27 cellular contexts compared by ENCODE assay signal in the genomic region with DNA sequence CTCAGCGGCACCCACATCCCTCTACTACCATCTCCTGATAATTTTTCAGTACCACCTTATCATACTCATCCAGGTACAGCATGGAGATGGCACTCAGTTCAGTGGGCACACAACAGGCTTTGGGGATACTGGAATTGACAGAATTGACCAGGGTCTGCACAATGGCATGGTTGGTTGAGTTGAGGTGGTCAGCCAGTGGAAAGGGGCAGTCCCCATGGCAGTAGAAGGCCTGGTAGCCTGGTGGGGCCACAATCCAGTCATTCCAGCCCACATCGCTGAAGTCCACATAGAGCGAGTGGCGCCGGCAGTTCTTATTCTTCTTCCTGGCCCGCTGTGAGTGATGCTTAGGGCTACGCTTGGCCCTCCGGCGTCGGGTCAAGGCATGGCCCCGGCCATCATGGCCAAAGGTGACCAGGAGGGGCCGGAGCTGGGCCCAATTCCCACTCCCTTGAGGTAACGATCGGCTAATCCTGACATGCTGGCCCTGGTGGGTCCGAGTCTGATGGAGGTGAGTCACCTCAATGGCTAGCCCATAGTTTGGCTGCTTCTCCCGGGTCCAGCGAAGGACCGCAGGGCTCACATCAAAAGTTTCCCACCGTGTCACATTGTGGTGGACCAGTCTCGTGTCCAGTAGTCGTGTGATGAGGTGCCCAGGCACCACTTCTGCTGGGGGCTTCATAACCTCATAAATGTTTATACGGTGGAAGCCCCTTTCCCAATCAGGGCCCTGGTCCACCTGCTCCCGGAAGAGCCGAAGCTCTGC. TPM values are rescaled to one million over a fixed set of nuclear protein-coding genes. Genes with fewer than 3 reads are reported as not detected.
DNase-seq lines count a peak whose midpoint lies in the region; ATAC-seq, FAIRE-seq and TF ChIP-seq lines count a peak whose summit lies in the region.
"Had no signal": no experiment of that assay in that cellular context is flagged by ENCODE, and none has a peak within 500 bp of the region (broad histone marks: within the 10 kb centered on the region; RNA-seq: fewer than 3 reads in every experiment).

No MANE protein-coding gene starts in this region.

- no peak for TF ChIP-seq POLR2A in heart left ventricle (IDR thresholded peaks at IDR 0.05)
- no peak for TF ChIP-seq POLR2A in endothelial cell of umbilical vein (IDR thresholded peaks at IDR 0.05; ENCODE audit: low read depth, low read length)

- H3K27ac Mint-ChIP-seq in neural crest cell (ENCODE audit: unreplicated experiment): no peak overlapping the region
- no peak overlapping the region for H3K27ac Mint-ChIP-seq in activated CD8-positive, alpha-beta T cell treated with anti-CD3 and anti-CD28 coated beads, Interleukin-2, amount 10 ng/mL, durations not matched to agents 7 days and 5 days
- H3K27ac Mint-ChIP-seq: activated naive CD4-positive, alpha-beta T cell treated with anti-CD3 and anti-CD28 coated beads, Interleukin-2, amount 50 U/mL, for 24 hours; CD4-positive, alpha-beta T cell; natural killer cell; stimulated activated naive CD8-positive, alpha-beta T cell treated with anti-CD3 and anti-CD28 coated beads, Interleukin-15, amount 100 ng/mL, for 72 hours had no signal

- H3K9ac ChIP-seq in endothelial cell of umbilical vein (replicated peaks; ENCODE audit: extremely low read depth, insufficient read depth, low read length): peak overlapping the region; percentile 88
- H3K9ac ChIP-seq: parathyroid adenoma had no signal

- peak overlapping the region; percentile 60 for H3K4me3 Mint-ChIP-seq in neural crest cell
- H3K4me3 Mint-ChIP-seq in activated CD8-positive, alpha-beta T cell treated with anti-CD3 and anti-CD28 coated beads, Interleukin-2, amount 10 ng/mL, durations not matched to agents 7 days and 5 days: no peak overlapping the region
- H3K4me3 Mint-ChIP-seq: activated naive CD4-positive, alpha-beta T cell treated with anti-CD3 and anti-CD28 coated beads, Interleukin-2, amount 50 U/mL, for 24 hours; natural killer cell; stimulated activated naive CD8-positive, alpha-beta T cell treated with anti-CD3 and anti-CD28 coated beads, Interleukin-15, amount 100 ng/mL, for 72 hours had no signal

- ATAC-seq in heart left ventricle: no peak
- no peak for ATAC-seq in activated CD8-positive, alpha-beta T cell treated with anti-CD3 and anti-CD28 coated beads, Interleukin-2, amount 10 ng/mL, durations not matched to agents 7 days and 5 days
- ATAC-seq: left colon; natural killer cell; stimulated activated naive CD8-positive, alpha-beta T cell treated with anti-CD3 and anti-CD28 coated beads, Interleukin-15, amount 100 ng/mL, for 72 hours had no signal

- H3K9me3 ChIP-seq in left ventricle myocardium inferior (replicated peaks) (no peaks in the 10 kb centered on the region), heart left ventricle (no peaks in the 10 kb centered on the region), endothelial cell of umbilical vein (replicated peaks; ENCODE audit: control insufficient read depth, insufficient read depth, low read length) (no peaks in the 10 kb centered on the region)
- H3K9me3 ChIP-seq: sigmoid colon had no signal

- H3K36me3 Mint-ChIP-seq in neural crest cell (ENCODE audit: low read depth): no peaks in the 10 kb centered on the region
- H3K36me3 Mint-ChIP-seq in activated CD8-positive, alpha-beta T cell treated with anti-CD3 and anti-CD28 coated beads, Interleukin-2, amount 10 ng/mL, durations not matched to agents 7 days and 5 days (ENCODE audit: low read depth): no peaks in the 10 kb centered on the region
- H3K36me3 Mint-ChIP-seq: activated naive CD4-positive, alpha-beta T cell treated with anti-CD3 and anti-CD28 coated beads, Interleukin-2, amount 50 U/mL, for 24 hours had no signal

- peaks cover 32% of the 10 kb centered on the region for H3K36me3 ChIP-seq in left ventricle myocardium inferior
- peaks cover 0 to 37% (median 9%) of the 10 kb centered on the region in 9 donors for H3K36me3 ChIP-seq in heart left ventricle
- H3K36me3 ChIP-seq in endothelial cell of umbilical vein (ENCODE audit: control insufficient read depth in 2 of 2, extremely low read depth in 1 of 2, insufficient read depth in 2 of 2, low read length in 2 of 2): peaks cover 29 to 39% of the 10 kb centered on the region in 2 experiments
- peaks cover 2% of the 10 kb centered on the region for H3K36me3 ChIP-seq in urinary bladder (ENCODE audit: insufficient read depth)

- H2AFZ ChIP-seq in endothelial cell of umbilical vein (ENCODE audit: low read depth, low read length): no peak overlapping the region
- H2AFZ ChIP-seq: parathyroid adenoma had no signal

- CTCF ChIA-PET in endothelial cell of umbilical vein (lab: Charles Lee): interaction anchor here (1.2 to 9.0 kb wide), 6 partner anchors 12 to 379 kb away, joined by 3 to 80 read pairs (median 6); no protein-coding TSS in a partner anchor
- CTCF ChIA-PET in activated CD8-positive, alpha-beta T cell treated with anti-CD3 and anti-CD28 coated beads, Interleukin-2, amount 10 ng/mL, durations not matched to agents 7 days and 5 days (lab: Charles Lee): no interaction called here

- 94 to 98% (median 96%) methylated on average over 16 to 24 of the region's 24 CpGs for WGBS in heart left ventricle, 4 donors
- 78% methylated on average over 24 of the region's 24 CpGs for WGBS in urinary bladder

- H4K20me1 ChIP-seq in endothelial cell of umbilical vein (replicated peaks; ENCODE audit: control insufficient read depth, extremely low read depth, insufficient read depth, low read length): peaks cover 3% of the 10 kb centered on the region

- BruUV-seq in endothelial cell of umbilical vein (replicated peaks; lab: Mats Ljungman, UMichigan): no TSS peak

- peaks cover 39% of the 10 kb centered on the region for H3K4me1 Mint-ChIP-seq in neural crest cell
- peaks cover 21% of the 10 kb centered on the region for H3K4me1 Mint-ChIP-seq in activated CD8-positive, alpha-beta T cell treated with anti-CD3 and anti-CD28 coated beads, Interleukin-2, amount 10 ng/mL, durations not matched to agents 7 days and 5 days (ENCODE audit: low read depth)

- TF ChIP-seq CTCF in left ventricle myocardium inferior (IDR thresholded peaks at IDR 0.05; ENCODE audit: borderline replicate concordance) (no peak), heart left ventricle (IDR thresholded peaks at IDR 0.05) (no peak), endothelial cell of umbilical vein (IDR thresholded peaks at IDR 0.05; ENCODE audit: extremely low read depth in 1 of 2, insufficient read depth in 1 of 2, low read depth in 1 of 2, low read length in 2 of 2) (no peak), neural crest cell (conservative IDR thresholded peaks at IDR 0.05) (no peak)

- H3K4me1 ChIP-seq in left ventricle myocardium inferior (peaks cover 57% of the 10 kb centered on the region), heart left ventricle (peaks cover 0 to 45% (median 7%) of the 10 kb centered on the region in 12 donors), endothelial cell of umbilical vein (ENCODE audit: control insufficient read depth, extremely low read depth, insufficient read depth, low read length) (peaks cover 31% of the 10 kb centered on the region), urinary bladder (ENCODE audit: insufficient read depth) (no peaks in the 10 kb centered on the region)

- peaks cover 57% of the 10 kb centered on the region for H3K79me2 ChIP-seq in endothelial cell of umbilical vein (ENCODE audit: control insufficient read depth, insufficient read depth, low read length)
- H3K79me2 ChIP-seq: parathyroid adenoma had no signal

- H3K9me1 ChIP-seq in endothelial cell of umbilical vein (replicated peaks; ENCODE audit: control insufficient read depth, extremely low read depth, insufficient read depth, low read length): no peaks in the 10 kb centered on the region

- H3K27ac ChIP-seq in left ventricle myocardium inferior (replicated peaks): no peak overlapping the region
- H3K27ac ChIP-seq in heart left ventricle: no peak overlapping the region
- H3K27ac ChIP-seq in endothelial cell of umbilical vein (ENCODE audit: insufficient read depth, low read depth, low read length): peak overlapping the region; percentile 12
- H3K27ac ChIP-seq in urinary bladder (ENCODE audit: low read depth): no peak overlapping the region
- H3K27ac ChIP-seq: 22Rv1, parathyroid adenoma had no signal

- peak; percentile 15 for FAIRE-seq in endothelial cell of umbilical vein (lab: Jason Lieb, UNC)
- FAIRE-seq: RCC 7860 had no signal

- peak overlapping the region; percentile 84 for H3K4me3 ChIP-seq in left ventricle myocardium inferior
- peak overlapping the region in 2 of 12 donors; percentile 74 to 93 for H3K4me3 ChIP-seq in heart left ventricle
- H3K4me3 ChIP-seq in endothelial cell of umbilical vein (replicated peaks in 1 of 3; ENCODE audit: insufficient read depth in 1 of 3, low read depth in 1 of 3, low read length in 3 of 3): peak overlapping the region in 2 of 3 experiments; percentile 86 to 99
- peak overlapping the region; percentile 72 for H3K4me3 ChIP-seq in urinary bladder (ENCODE audit: low read depth, low read length)

- H3K27me3 ChIP-seq in left ventricle myocardium inferior (ENCODE audit: low read depth) (peaks cover 49% of the 10 kb centered on the region), heart left ventricle (peaks cover 0 to 54% (median 8%) of the 10 kb centered on the region in 9 donors), endothelial cell of umbilical vein (ENCODE audit: control insufficient read depth in 2 of 2, insufficient read depth in 2 of 2, low read length in 2 of 2) (no peaks in the 10 kb centered on the region)

- H3K27me3 Mint-ChIP-seq in neural crest cell (ENCODE audit: low read depth): peaks cover 96% of the 10 kb centered on the region
- peaks cover 61% of the 10 kb centered on the region for H3K27me3 Mint-ChIP-seq in activated CD8-positive, alpha-beta T cell treated with anti-CD3 and anti-CD28 coated beads, Interleukin-2, amount 10 ng/mL, durations not matched to agents 7 days and 5 days (ENCODE audit: low read depth)

- intact Hi-C loops in left ventricle myocardium inferior (cut with micrococcal nuclease) (no loop called here), heart left ventricle (cut with DNase I) (loop anchor here in 7 of 10 donors (5.0 to 10.0 kb wide), 14 partner anchors 55 to 415 kb away; no protein-coding TSS in a partner anchor), endothelial cell of umbilical vein (cut with micrococcal nuclease) (loop anchor here (5.0 kb wide), 1 partner anchor 583 kb away; no protein-coding TSS in a partner anchor)

- dilution Hi-C loops in endothelial cell of umbilical vein (cut with MboI; ENCODE audit: extremely low pct_ligation_motif_present, low sequenced_read_pairs): no loop called here

- peak overlapping the region; percentile 95 for H3K4me2 ChIP-seq in endothelial cell of umbilical vein (ENCODE audit: insufficient read depth, low read length)

- DNase-seq in left ventricle myocardium inferior: no peak
- DNase-seq in heart left ventricle: no peak
- DNase-seq in endothelial cell of umbilical vein (ENCODE audit: low read depth, low spot score): peak; percentile 35
- DNase-seq in neural crest cell (ENCODE audit: low read depth, low spot score): no peak
- no peak for DNase-seq in NCI-H446 treated with DMSO at 0.1 percent for 48 hours (lab: John Stamatoyannopoulos, UW)
- DNase-seq in activated CD8-positive, alpha-beta T cell treated with anti-CD3 and anti-CD28 coated beads, Interleukin-2, amount 10 ng/mL, durations not matched to agents 7 days and 5 days: no peak
- no peak for DNase-seq in NCI-H1930 (lab: John Stamatoyannopoulos, UW)
- DNase-seq: activated T-cell treated with anti-CD3 and anti-CD28 coated beads, Interleukin-2, amount 50 U/mL, for 48 hours; anterior cingulate cortex; CD4-positive, alpha-beta T cell; central memory CD4-positive, alpha-beta T cell; dermis blood vessel endothelial cell; DMS 273 treated with DMSO at 0.1 percent for 48 hours; HCEC 1CT; left colon; mesendoderm; natural killer cell; NCI-H1417; NCI-H524 treated with DMSO at 0.1 percent for 48 hours; sigmoid colon; stimulated activated naive CD8-positive, alpha-beta T cell treated with anti-CD3 and anti-CD28 coated beads, Interleukin-15, amount 100 ng/mL, for 72 hours had no signal

- POLR2A ChIA-PET in endothelial cell of umbilical vein (lab: Charles Lee): interaction anchor here (0.6 kb wide), 1 partner anchor 225 kb away, joined by 3 read pairs; no protein-coding TSS in a partner anchor
- POLR2A ChIA-PET in activated CD8-positive, alpha-beta T cell treated with anti-CD3 and anti-CD28 coated beads, Interleukin-2, amount 10 ng/mL, durations not matched to agents 7 days and 5 days (lab: Charles Lee): no interaction called here

- H3K9me3 Mint-ChIP-seq in neural crest cell: no peaks in the 10 kb centered on the region
- H3K9me3 Mint-ChIP-seq in activated CD8-positive, alpha-beta T cell treated with anti-CD3 and anti-CD28 coated beads, Interleukin-2, amount 10 ng/mL, durations not matched to agents 7 days and 5 days (ENCODE audit: insufficient read depth): no peaks in the 10 kb centered on the region
- H3K9me3 Mint-ChIP-seq: activated naive CD4-positive, alpha-beta T cell treated with anti-CD3 and anti-CD28 coated beads, Interleukin-2, amount 50 U/mL, for 24 hours; CD4-positive, alpha-beta T cell; natural killer cell; stimulated activated naive CD8-positive, alpha-beta T cell treated with anti-CD3 and anti-CD28 coated beads, Interleukin-15, amount 100 ng/mL, for 72 hours had no signal

RNA-seq across cellular contexts. Expression of gene BMP4, which starts 6.4 kb away (rescaled TPM):
- total RNA-seq in left ventricle myocardium inferior: 9.8 TPM
- 10 to 100 TPM in 2 of 9 donors, 1 to 10 TPM in 7; 3.7 to 18.4 (median 6.1) TPM for total RNA-seq in heart left ventricle
- polyA plus RNA-seq in heart left ventricle: 1 to 10 TPM; 3.1 to 3.8 TPM
- 201 and 238 TPM in 2 replicates for total RNA-seq in endothelial cell of umbilical vein
- 298 and 311 TPM in 2 replicates for polyA plus RNA-seq in endothelial cell of umbilical vein
- 258 and 307 TPM in 2 replicates for polyA plus RNA-seq in endothelial cell of umbilical vein (2011; cell fraction: cytosol; rRNA removed)
- polyA plus RNA-seq in endothelial cell of umbilical vein (2011; cell fraction: nucleus; rRNA removed): 187 and 237 TPM in 2 replicates
- polyA plus RNA-seq in endothelial cell of umbilical vein (2012): 178 and 199 TPM in 2 replicates
- 300 and 367 TPM in 2 replicates for polyA minus RNA-seq in endothelial cell of umbilical vein
- polyA minus RNA-seq in endothelial cell of umbilical vein (2011; cell fraction: cytosol; rRNA and poly(A)+ RNA removed): not detected
- polyA minus RNA-seq in endothelial cell of umbilical vein (2011; cell fraction: nucleus; rRNA and poly(A)+ RNA removed): 100 and 117 TPM in 2 replicates
- 1.1 and 1.3 TPM in 2 replicates for total RNA-seq in neural crest cell
- total RNA-seq in urinary bladder: 46.3 TPM
- polyA plus RNA-seq in urinary bladder: 82.4 TPM
- not detected for total RNA-seq in activated CD8-positive, alpha-beta T cell treated with anti-CD3 and anti-CD28 coated beads, Interleukin-2, amount 10 ng/mL, durations not matched to agents 7 days and 5 days
- total RNA-seq: CD4-positive, alpha-beta T cell; T-helper 1 cell treated with Interleukin-12 subunit alpha and Interleukin-12 subunit beta and Interleukin-4 antibody, amounts not matched to agents 30 ng/mL and 1 ng/mL, for 36 hours had no signal
